ENCODE assay signal across 8 cellular contexts in genomic region chr6:170290306-170291128, GRCh38. TPM values are rescaled to one million over a fixed set of nuclear protein-coding genes. Genes with fewer than 3 reads are reported as not detected.
A peak's percentile ranks its signal among the peaks of the same experiment; 100 is the strongest.
DNase-seq lines count a peak whose midpoint lies in the region; ATAC-seq and TF ChIP-seq lines count a peak whose summit lies in the region.

Gene DLL1 (minus strand): TSS chr6:170291078. CDS start chr6:170290139, 939 bp downstream.

- H2AK5ac ChIP-seq in mesendoderm (ENCODE audit: low read length), result no peak within 1 kb of the TSS

- no peak within 1 kb of the TSS for H2BK5ac ChIP-seq in mesendoderm (ENCODE audit: low read length)

- no peaks in the 10 kb centered on the region for H3K9me3 Mint-ChIP-seq in WTC11

- H4K8ac ChIP-seq in mesendoderm (ENCODE audit: low read depth, low read length), result no peak within 1 kb of the TSS

- peak within 1 kb of the TSS; percentile 64 for H3K56ac ChIP-seq in mesendoderm (ENCODE audit: low read length)

- H4K5ac ChIP-seq in mesendoderm (ENCODE audit: low read length), result no peak within 1 kb of the TSS

- no peaks in the 10 kb centered on the region for H3K79me1 ChIP-seq in mesendoderm (ENCODE audit: low read length)

- H3K4ac ChIP-seq in mesendoderm (ENCODE audit: low read depth, low read length), result no peak within 1 kb of the TSS

- no peak within 1 kb of the TSS for H3K23ac ChIP-seq in mesendoderm (ENCODE audit: low read length)

- peak within 1 kb of the TSS; percentile 93 for H3K27ac Mint-ChIP-seq in WTC11

- no peak within 1 kb of the TSS for H2BK120ac ChIP-seq in mesendoderm (ENCODE audit: low read depth, low read length)

- H3K4me1 ChIP-seq in endocrine pancreas (ENCODE audit: control insufficient read depth, insufficient read depth, low read length), result no peaks in the 10 kb centered on the region
- no peaks in the 10 kb centered on the region for H3K4me1 ChIP-seq in mesendoderm (ENCODE audit: control insufficient read depth, low read depth, low read length)
- peaks cover 76% of the 10 kb centered on the region for H3K4me1 ChIP-seq in suprapubic skin

- ATAC-seq in WTC11 (peak; percentile 30), HG02678 (IDR thresholded peaks at IDR 0.05; ENCODE audit: unreplicated experiment) (no peak), HG03045 (IDR thresholded peaks at IDR 0.05; ENCODE audit: unreplicated experiment) (no peak)

- peak within 1 kb of the TSS; percentile 88 for H3K4me3 Mint-ChIP-seq in WTC11

- no peaks in the 10 kb centered on the region for H3K36me3 ChIP-seq in endocrine pancreas (ENCODE audit: control insufficient read depth, insufficient read depth, low read length)
- H3K36me3 ChIP-seq in mesendoderm (ENCODE audit: control insufficient read depth, insufficient read depth, low read length), result no peaks in the 10 kb centered on the region
- peaks cover 5% of the 10 kb centered on the region for H3K36me3 ChIP-seq in suprapubic skin

- CTCF ChIA-PET in WTC11 (lab: Charles Lee), result interaction anchor here (0.7 to 1.7 kb wide), 8 partner anchors 9 to 459 kb away, joined by 3 to 12 read pairs (median 3); partner anchors contain the start of gene FAM120B

- H3K79me2 ChIP-seq in mesendoderm (ENCODE audit: control insufficient read depth, insufficient read depth, low read length), result no peaks in the 10 kb centered on the region

- H3K4me1 Mint-ChIP-seq in WTC11, result peaks cover 60% of the 10 kb centered on the region

- H3K18ac ChIP-seq in mesendoderm (ENCODE audit: low read length), result peak within 1 kb of the TSS; percentile 15

- TF ChIP-seq EP300 in suprapubic skin (IDR thresholded peaks at IDR 0.05), result no peak

- POLR2A ChIA-PET in WTC11 (lab: Charles Lee), result interaction anchor here (0.6 to 1.5 kb wide), 6 partner anchors 13 to 589 kb away, joined by 3 to 6 read pairs (median 4); no protein-coding TSS in a partner anchor

- H3K9ac ChIP-seq in endocrine pancreas (ENCODE audit: control insufficient read depth, insufficient read depth, low read length), result peak within 1 kb of the TSS; percentile 70
- peak within 1 kb of the TSS; percentile 48 for H3K9ac ChIP-seq in mesendoderm (ENCODE audit: low read length)

- no peak within 1 kb of the TSS for H2BK15ac ChIP-seq in mesendoderm (replicated peaks; ENCODE audit: low read depth)

- TF ChIP-seq CTCF in GM10266 (IDR thresholded peaks at IDR 0.05; ENCODE audit: control insufficient read depth, insufficient read depth, low read depth, missing control alignments) (no peak), WTC11 (IDR thresholded peaks at IDR 0.05) (no peak), suprapubic skin (IDR thresholded peaks at IDR 0.05) (no peak)

- H3K4me3 ChIP-seq in endocrine pancreas (ENCODE audit: control insufficient read depth, insufficient read depth, low read length), result no peak within 1 kb of the TSS
- H3K4me3 ChIP-seq in mesendoderm (ENCODE audit: low read length), result no peak within 1 kb of the TSS
- peak within 1 kb of the TSS; percentile 76 for H3K4me3 ChIP-seq in suprapubic skin

- DNase-seq in GM10266 (ENCODE audit: extremely low spot score), result peak; percentile 64
- DNase-seq in NCI-H1092 (lab: John Stamatoyannopoulos, UW), result peak; percentile 91
- DNase-seq in WTC11 (ENCODE audit: low spot score), result peak; percentile 86
- peak; percentile 58 for DNase-seq in mesendoderm
- DNase-seq in suprapubic skin (ENCODE audit: low spot score in 2 of 2), result no peak

- peaks cover 20% of the 10 kb centered on the region for H3K36me3 Mint-ChIP-seq in WTC11

- no CpG with 5 or more reads among the region's 81 CpGs for WGBS in mesendoderm (ENCODE audit: extremely low coverage, insufficient coverage, low lambda C conversion rate)
- under 1% methylated on average over 38 of the region's 81 CpGs for WGBS in suprapubic skin

- H3K27me3 Mint-ChIP-seq in WTC11 (ENCODE audit: low read depth), result peaks cover 85% of the 10 kb centered on the region

- H3K4me2 ChIP-seq in mesendoderm (ENCODE audit: low read length), result peak within 1 kb of the TSS; percentile 45

- TF ChIP-seq POLR2A in suprapubic skin (IDR thresholded peaks at IDR 0.05), result peak in 1 of 2 donors; percentile 31

- H3K27me3 ChIP-seq in endocrine pancreas (ENCODE audit: control insufficient read depth, insufficient read depth, low read length) (peaks cover 3% of the 10 kb centered on the region), mesendoderm (ENCODE audit: insufficient read depth, low read length, poor library complexity) (peaks cover 77% of the 10 kb centered on the region), suprapubic skin (peaks cover 23% of the 10 kb centered on the region)

- H3K9me3 ChIP-seq in endocrine pancreas (ENCODE audit: control insufficient read depth, low read length) (no peaks in the 10 kb centered on the region), suprapubic skin (no peaks in the 10 kb centered on the region)

- no peak within 1 kb of the TSS for H3K27ac ChIP-seq in mesendoderm (ENCODE audit: low read depth, low read length)
- peak within 1 kb of the TSS; percentile 43 for H3K27ac ChIP-seq in suprapubic skin

TF ChIP-seq in WTC11, 78 proteins besides CTCF, POLR2A, EP300 and RAD21:
- TF ChIP-seq RELA (CRISPR knock-in tag; IDR thresholded peaks at IDR 0.05; ENCODE audit: borderline replicate concordance) (no peak), ZNF396 (CRISPR knock-in tag; IDR thresholded peaks at IDR 0.05; ENCODE audit: borderline replicate concordance) (no peak), IRF2 (CRISPR knock-in tag; IDR thresholded peaks at IDR 0.05; ENCODE audit: borderline replicate concordance, low read depth) (no peak), ZNF263 (CRISPR knock-in tag; IDR thresholded peaks at IDR 0.05; ENCODE audit: low read depth) (peak; percentile 88), USF2 (CRISPR knock-in tag; IDR thresholded peaks at IDR 0.05) (0 out of 2 replicates have a peak, but pooled peaks have one; percentile 10), ELF4 (CRISPR knock-in tag; IDR thresholded peaks at IDR 0.05; ENCODE audit: low read depth) (no peak), SP1 (CRISPR knock-in tag; conservative IDR thresholded peaks at IDR 0.05) (peak; percentile 4; the same call in 1 of the 2 replicates)
- TF ChIP-seq, protein P1, sequence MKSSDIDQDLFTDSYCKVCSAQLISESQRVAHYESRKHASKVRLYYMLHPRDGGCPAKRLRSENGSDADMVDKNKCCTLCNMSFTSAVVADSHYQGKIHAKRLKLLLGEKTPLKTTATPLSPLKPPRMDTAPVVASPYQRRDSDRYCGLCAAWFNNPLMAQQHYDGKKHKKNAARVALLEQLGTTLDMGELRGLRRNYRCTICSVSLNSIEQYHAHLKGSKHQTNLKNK (CRISPR knock-in tag; IDR thresholded peaks at IDR 0.05), result peak; percentile 72; the same call in 1 of the 2 replicates

RNA-seq across cellular contexts. Expression of gene DLL1, which starts in this region (rescaled TPM):
- total RNA-seq in WTC11 (2021), result 20.6 to 25.3 TPM (median 20.7 TPM) in 3 replicates
- polyA plus RNA-seq in mesendoderm (2013, experiment 1 of 2), result 0.15 TPM
- polyA plus RNA-seq in mesendoderm (2013, experiment 2 of 2), result 0.11 TPM
- 10 to 100 TPM; 32.6 to 75.6 (median 46.9) TPM for total RNA-seq in suprapubic skin

Comparison
In these comparisons a context has a peak if more than half of its experiments do, and no peak if none do; other contexts are left out.
1. DNase-seq: peak in GM10266 (single experiment), NCI-H1092 (single experiment), WTC11 (single experiment) and mesendoderm (single experiment); none in suprapubic skin (0 of 2).